In the genomic region with DNA sequence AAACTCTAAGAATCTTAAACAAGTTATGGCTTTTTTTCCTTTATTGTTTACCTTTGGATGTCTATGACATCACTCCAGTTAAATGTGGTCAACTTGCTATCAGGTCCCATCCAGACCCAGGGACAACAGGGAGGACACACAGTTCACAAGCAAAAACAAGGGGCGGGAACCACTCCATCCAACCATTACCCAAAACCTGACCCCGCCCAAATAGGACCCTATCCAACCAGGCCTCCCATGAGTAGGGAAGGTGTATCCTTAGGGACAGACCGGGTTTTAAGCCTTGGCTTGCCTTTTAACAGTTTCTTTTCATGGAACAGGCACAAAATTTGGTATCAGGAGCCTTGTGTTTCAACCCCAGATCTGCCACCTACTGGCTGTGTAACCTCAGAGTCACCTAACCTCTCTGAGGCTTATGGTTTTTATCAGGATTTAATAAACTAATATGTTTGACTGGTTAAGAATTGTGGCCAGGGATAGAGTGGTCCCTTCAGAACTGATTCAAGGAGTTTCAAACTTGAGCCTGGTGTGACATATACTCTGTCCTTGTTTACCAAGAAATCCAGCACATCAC, we compare ENCODE assay signal across 19 cellular contexts.
DNase-seq lines count a peak whose midpoint lies in the region; ATAC-seq and TF ChIP-seq lines count a peak whose summit lies in the region.
"Had no signal": no experiment of that assay in that cellular context is flagged by ENCODE, and none has a peak within 500 bp of the region (broad histone marks: within the 10 kb centered on the region; RNA-seq: fewer than 3 reads in every experiment).

No MANE protein-coding gene starts in this region.

- H4K20me1 ChIP-seq in IMR-90 (ENCODE audit: insufficient read depth, low read length), result no peaks in the 10 kb centered on the region

- no peak overlapping the region for H4K5ac ChIP-seq in IMR-90 (ENCODE audit: low read depth, low read length)

- H3K18ac ChIP-seq in IMR-90 (ENCODE audit: low read depth, low read length), result no peak overlapping the region

- H2AK5ac ChIP-seq in IMR-90 (ENCODE audit: low read depth, low read length), result no peak overlapping the region

- H3K27ac ChIP-seq in C4-2B (no peak overlapping the region), IMR-90 (ENCODE audit: insufficient read depth, low read length) (no peak overlapping the region), brain microvascular endothelial cell (no peak overlapping the region), stomach (no peak overlapping the region), lower lobe of right lung (no peak overlapping the region)
- H3K27ac ChIP-seq: body of pancreas, HL-60, ovary, RWPE1 had no signal

- POLR2A ChIA-PET in IMR-90 (lab: Charles Lee; ENCODE audit: unreplicated experiment), result no interaction called here

- intact Hi-C loops in IMR-90 (cut with micrococcal nuclease) (no loop called here), left colon (cut with DNase I, micrococcal nuclease) (no loop called here), posterior cingulate gyrus (cut with DNase I) (no loop called here), stomach (cut with DNase I; ENCODE audit: low total_unique reads) (no loop called here), lower lobe of right lung (cut with DNase I) (no loop called here)

- TF ChIP-seq CTCF in C4-2B (conservative IDR thresholded peaks at IDR 0.05) (peak; percentile 32), IMR-90 (conservative IDR thresholded peaks at IDR 0.05; ENCODE audit: low read depth, low read length) (0 out of 2 replicates have a peak, but pooled peaks have one; percentile 11), brain microvascular endothelial cell (IDR thresholded peaks at IDR 0.05; ENCODE audit: low read depth, low read length, missing control alignments) (peak; percentile 43), stomach (IDR thresholded peaks at IDR 0.05) (no peak), lower lobe of right lung (IDR thresholded peaks at IDR 0.05) (no peak)

- H2AK9ac ChIP-seq in IMR-90 (replicated peaks; ENCODE audit: low read depth, low read length, poor library complexity), result no peak overlapping the region

- no peaks in the 10 kb centered on the region for H3K36me3 ChIP-seq in IMR-90 (ENCODE audit: control insufficient read depth, insufficient read depth, low read length)
- no peaks in the 10 kb centered on the region for H3K36me3 ChIP-seq in brain microvascular endothelial cell (replicated peaks)
- no peaks in the 10 kb centered on the region for H3K36me3 ChIP-seq in stomach
- no peaks in the 10 kb centered on the region for H3K36me3 ChIP-seq in lower lobe of right lung
- H3K36me3 ChIP-seq: ovary had no signal

- no peak overlapping the region for H2AFZ ChIP-seq in IMR-90 (replicated peaks; ENCODE audit: low read length, poor library complexity)

- CTCF ChIA-PET in IMR-90 (lab: Yijun Ruan, JAX), result interaction anchor here (2.0 kb wide), 1 partner anchor 16 kb away, joined by 6 read pairs; no protein-coding TSS in a partner anchor

- no peak overlapping the region for H2BK15ac ChIP-seq in IMR-90 (ENCODE audit: low read depth, low read length)

- dilution Hi-C loops in IMR-90 (cut with HindIII; ENCODE audit: low sequenced_read_pairs, unreplicated experiment), result no loop called here

- H2BK20ac ChIP-seq in IMR-90 (ENCODE audit: low read depth, low read length), result no peak overlapping the region

- no peak overlapping the region for H3K4ac ChIP-seq in IMR-90 (ENCODE audit: low read depth, low read length)

- in situ Hi-C loops in IMR-90 (cut with MboI; ENCODE audit: low sequenced_read_pairs), result loop anchor here (25.0 kb wide), 1 partner anchor 1318 kb away; no protein-coding TSS in a partner anchor
- in situ Hi-C loops in brain microvascular endothelial cell (cut with HindIII; ENCODE audit: low pct_ligation_motif_present, low sequenced_read_pairs), result no loop called here

- no TSS peak for BruUV-seq in IMR-90 (replicated peaks; lab: Mats Ljungman, UMichigan)

- H3K4me1 ChIP-seq in IMR-90 (ENCODE audit: control insufficient read depth, insufficient read depth, low read length), result no peaks in the 10 kb centered on the region
- H3K4me1 ChIP-seq in stomach, result no peaks in the 10 kb centered on the region
- no peaks in the 10 kb centered on the region for H3K4me1 ChIP-seq in lower lobe of right lung
- H3K4me1 ChIP-seq: body of pancreas had no signal

- TF ChIP-seq POLR2A in IMR-90 (IDR thresholded peaks at IDR 0.05; ENCODE audit: low read depth, low read length), result no peak
- no peak for TF ChIP-seq POLR2A in stomach (IDR thresholded peaks at IDR 0.05)

- no peak overlapping the region for H3K4me2 ChIP-seq in IMR-90 (ENCODE audit: low read depth, low read length)

- TF ChIP-seq RAD21 in IMR-90 (IDR thresholded peaks at IDR 0.05; ENCODE audit: low read length), result no peak

- WGBS in IMR-90 (ENCODE audit: extremely low coverage in 2 of 2, insufficient read length in 1 of 2), 2 experiments, result no CpG with 5 or more reads among the region's 3 CpGs
- whole genome bisulfite sequencing in stomach, 5 donors, result 79 to 92% (median 82%) methylated on average over 3 of the region's 3 CpGs

- H2BK120ac ChIP-seq in IMR-90 (ENCODE audit: low read depth, low read length), result no peak overlapping the region

- H3K14ac ChIP-seq in IMR-90 (replicated peaks; ENCODE audit: low read depth, low read length), result no peak overlapping the region

- no peak overlapping the region for H3K23ac ChIP-seq in IMR-90 (ENCODE audit: low read depth, low read length)

- ATAC-seq in IMR-90 (ENCODE audit: low read depth) (no peak), left colon (peak; percentile 34), lower lobe of right lung (no peak)
- ATAC-seq: body of pancreas, T-cell had no signal

- no peak overlapping the region for H3K56ac ChIP-seq in IMR-90 (ENCODE audit: extremely low read depth, insufficient read depth, low read length)

- H3K9me1 ChIP-seq in IMR-90 (ENCODE audit: insufficient read depth, low read length), result no peaks in the 10 kb centered on the region

- no peak overlapping the region for H4K8ac ChIP-seq in IMR-90 (ENCODE audit: low read depth in 2 of 2, low read length in 2 of 2)

- no peak overlapping the region for H3K9ac ChIP-seq in IMR-90 (ENCODE audit: low read depth, low read length)

- H4K91ac ChIP-seq in IMR-90 (ENCODE audit: insufficient read depth, low read depth, low read length), result no peak overlapping the region

- H3K27me3 ChIP-seq in IMR-90 (ENCODE audit: control insufficient read depth, insufficient read depth, low read length), result peaks cover 1% of the 10 kb centered on the region; the same call in 1 of the 2 replicates
- H3K27me3 ChIP-seq in brain microvascular endothelial cell (replicated peaks), result no peaks in the 10 kb centered on the region
- H3K27me3 ChIP-seq in stomach, result no peaks in the 10 kb centered on the region
- H3K27me3 ChIP-seq in lower lobe of right lung (ENCODE audit: low read depth), result no peaks in the 10 kb centered on the region
- H3K27me3 ChIP-seq: body of pancreas, ovary had no signal

- no peak for DNase-seq in IMR-90
- DNase-seq in brain microvascular endothelial cell, result no peak
- DNase-seq in left colon, result no peak
- no peak for DNase-seq in posterior cingulate gyrus
- DNase-seq in NCI-H2171 treated with DMSO at 0.1 percent for 48 hours (lab: John Stamatoyannopoulos, UW), result no peak
- DNase-seq in stomach, result no peak
- no peak for DNase-seq in lower lobe of right lung
- DNase-seq: activated CD4-positive, CD25-positive, alpha-beta regulatory T cell; activated naive CD4-positive, alpha-beta T cell treated with anti-CD3 and anti-CD28 coated beads, Interleukin-2, amount 10 ng/mL, durations not matched to agents 7 days and 5 days; body of pancreas; DMS79; effector memory CD4-positive, alpha-beta T cell; NCI-H146; NCI-H446; ovary; T-cell had no signal

- no peak overlapping the region for H2BK5ac ChIP-seq in IMR-90 (ENCODE audit: low read depth, low read length, poor library complexity, severe bottlenecking)

- H3K9me3 ChIP-seq in IMR-90 (ENCODE audit: control insufficient read depth, insufficient read depth, low read length) (no peaks in the 10 kb centered on the region), stomach (peaks cover 0 to 6% (median 0%) of the 10 kb centered on the region in 4 donors), lower lobe of right lung (no peaks in the 10 kb centered on the region)
- H3K9me3 ChIP-seq: body of pancreas, ovary had no signal

- no peaks in the 10 kb centered on the region for H3K79me1 ChIP-seq in IMR-90 (ENCODE audit: low read depth in 1 of 2, low read length in 2 of 2)

- H3K4me3 ChIP-seq in IMR-90 (ENCODE audit: insufficient read depth, low read depth, low read length) (no peak overlapping the region), brain microvascular endothelial cell (ENCODE audit: low read depth, low read length) (no peak overlapping the region), stomach (no peak overlapping the region), lower lobe of right lung (no peak overlapping the region)
- H3K4me3 ChIP-seq: body of pancreas, ovary had no signal

- no peak for TF ChIP-seq EP300 in stomach (IDR thresholded peaks at IDR 0.05)

TF ChIP-seq in IMR-90, 13 proteins besides CTCF, POLR2A, EP300 and RAD21:
- no peak for TF ChIP-seq NFE2L2 (IDR thresholded peaks at IDR 0.05; ENCODE audit: low read depth, low read length)
- no peak for TF ChIP-seq RFX5 (IDR thresholded peaks at IDR 0.05; ENCODE audit: low read depth, low read length)
- TF ChIP-seq MAZ (IDR thresholded peaks at IDR 0.05; ENCODE audit: borderline replicate concordance, low read depth, low read length), result no peak
- TF ChIP-seq CEBPB (IDR thresholded peaks at IDR 0.05; ENCODE audit: low read depth, low read length), result no peak
- TF ChIP-seq SMC3 (IDR thresholded peaks at IDR 0.05; ENCODE audit: low read depth, low read length), result no peak
- TF ChIP-seq, protein P1, sequence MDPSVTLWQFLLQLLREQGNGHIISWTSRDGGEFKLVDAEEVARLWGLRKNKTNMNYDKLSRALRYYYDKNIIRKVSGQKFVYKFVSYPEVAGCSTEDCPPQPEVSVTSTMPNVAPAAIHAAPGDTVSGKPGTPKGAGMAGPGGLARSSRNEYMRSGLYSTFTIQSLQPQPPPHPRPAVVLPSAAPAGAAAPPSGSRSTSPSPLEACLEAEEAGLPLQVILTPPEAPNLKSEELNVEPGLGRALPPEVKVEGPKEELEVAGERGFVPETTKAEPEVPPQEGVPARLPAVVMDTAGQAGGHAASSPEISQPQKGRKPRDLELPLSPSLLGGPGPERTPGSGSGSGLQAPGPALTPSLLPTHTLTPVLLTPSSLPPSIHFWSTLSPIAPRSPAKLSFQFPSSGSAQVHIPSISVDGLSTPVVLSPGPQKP (IDR thresholded peaks at IDR 0.05; ENCODE audit: borderline replicate concordance, low read depth, low read length), result no peak
- no peak for TF ChIP-seq MAFK (IDR thresholded peaks at IDR 0.05; ENCODE audit: low read depth, low read length)

Comparison
In these comparisons a context has a peak if more than half of its experiments do, and no peak if none do; other contexts are left out.
1. CTCF ChIP-seq: peak in C4-2B (single experiment), IMR-90 (single experiment) and brain microvascular endothelial cell (single experiment); none in stomach (0 of 7) and lower lobe of right lung (single experiment).